In genomic region chr19:49664171-49665070, GRCh38 we compare ENCODE assay signal across 8 cellular contexts. TPM values are rescaled to one million over a fixed set of nuclear protein-coding genes. Genes with fewer than 3 reads are reported as not detected.
A peak's percentile ranks its signal among the peaks of the same experiment; 100 is the strongest.
DNase-seq lines count a peak whose midpoint lies in the region; ATAC-seq and TF ChIP-seq lines count a peak whose summit lies in the region.

No MANE protein-coding gene starts in this region.

- CTCF ChIA-PET in activated CD4-positive, alpha-beta T cell treated with anti-CD3 and anti-CD28 coated beads for 36 hours (lab: Charles Lee): interaction anchor here (0.6 to 2.7 kb wide), 12 partner anchors 9 to 117 kb away, joined by 3 to 18 read pairs (median 4); partner anchors contain the start of genes NOSIP, PRMT1, RRAS and SCAF1

- H3K27ac Mint-ChIP-seq in activated CD4-positive, alpha-beta T cell treated with anti-CD3 and anti-CD28 coated beads for 36 hours: peak overlapping the region; percentile 92
- peak overlapping the region; percentile 97 for H3K27ac Mint-ChIP-seq in chondrocyte (ENCODE audit: unreplicated experiment)

- H3K36me3 Mint-ChIP-seq in activated CD4-positive, alpha-beta T cell treated with anti-CD3 and anti-CD28 coated beads for 36 hours (ENCODE audit: low read depth): peaks cover 34% of the 10 kb centered on the region
- no peaks in the 10 kb centered on the region for H3K36me3 Mint-ChIP-seq in chondrocyte (ENCODE audit: low read depth)

- no peaks in the 10 kb centered on the region for H3K27me3 Mint-ChIP-seq in activated CD4-positive, alpha-beta T cell treated with anti-CD3 and anti-CD28 coated beads for 36 hours
- no peaks in the 10 kb centered on the region for H3K27me3 Mint-ChIP-seq in chondrocyte (ENCODE audit: low read depth)

- peak overlapping the region; percentile 90 for H3K27ac ChIP-seq in layer of hippocampus (ENCODE audit: low read depth, low read length)

- H3K4me3 Mint-ChIP-seq in activated CD4-positive, alpha-beta T cell treated with anti-CD3 and anti-CD28 coated beads for 36 hours: peak overlapping the region; percentile 96
- peak overlapping the region; percentile 99 for H3K4me3 Mint-ChIP-seq in chondrocyte (ENCODE audit: unreplicated experiment)

- POLR2A ChIA-PET in activated CD4-positive, alpha-beta T cell treated with anti-CD3 and anti-CD28 coated beads for 36 hours (lab: Charles Lee): interaction anchor here (0.6 to 2.2 kb wide), 8 partner anchors 12 to 1300 kb away, joined by 3 to 15 read pairs (median 5); partner anchors contain the start of genes NOSIP, PRMT1, RRAS and SCAF1

- ATAC-seq in HG02759 (IDR thresholded peaks at IDR 0.05; ENCODE audit: unreplicated experiment): peak; percentile 54
- peak; percentile 69 for ATAC-seq in activated CD4-positive, alpha-beta T cell treated with anti-CD3 and anti-CD28 coated beads for 36 hours
- no peak for ATAC-seq in GM19452 (IDR thresholded peaks at IDR 0.05; ENCODE audit: unreplicated experiment)

- H3K9me3 Mint-ChIP-seq in activated CD4-positive, alpha-beta T cell treated with anti-CD3 and anti-CD28 coated beads for 36 hours (ENCODE audit: low read depth): no peaks in the 10 kb centered on the region
- H3K9me3 Mint-ChIP-seq in chondrocyte (ENCODE audit: low read depth): no peaks in the 10 kb centered on the region

- peaks cover 29% of the 10 kb centered on the region for H3K4me1 Mint-ChIP-seq in activated CD4-positive, alpha-beta T cell treated with anti-CD3 and anti-CD28 coated beads for 36 hours
- peaks cover 32% of the 10 kb centered on the region for H3K4me1 Mint-ChIP-seq in chondrocyte (ENCODE audit: low read depth)

- DNase-seq in DMS153 (lab: John Stamatoyannopoulos, UW): peak; percentile 83
- DNase-seq in NCI-H446 (lab: John Stamatoyannopoulos, UW): peak; percentile 42 to 78
- DNase-seq in activated CD4-positive, alpha-beta T cell treated with anti-CD3 and anti-CD28 coated beads for 36 hours: peak; percentile 97
- DNase-seq in chondrocyte (ENCODE audit: low spot score): no peak
- peak; percentile 87 to 91 (median 90) for DNase-seq in stimulated activated CD4-positive, alpha-beta T cell treated with anti-CD3 and anti-CD28 coated beads, Interleukin-1b, Interleukin-23, amount 100 ng/mL, for 24 hours (ENCODE audit: low read depth in 4 of 4, low spot score in 1 of 4)

- peak; percentile 36 for TF ChIP-seq CTCF in chondrocyte (IDR thresholded peaks at IDR 0.05)

- intact Hi-C loops in activated CD4-positive, alpha-beta T cell treated with anti-CD3 and anti-CD28 coated beads for 36 hours (cut with DNase I, micrococcal nuclease): loop anchor here (1.0 to 10.0 kb wide), 12 partner anchors 12 to 1340 kb away; partner anchors contain the start of genes AKT1S1 (in 1 of the 2), ALDH16A1 (in 1 of the 2), ATF5 (in 1 of the 2) and EMP3 (in 1 of the 2)

- H3K27me3 ChIP-seq in layer of hippocampus (ENCODE audit: control insufficient read depth, insufficient read depth, low read length): no peaks in the 10 kb centered on the region

RNA-seq across cellular contexts. Expression of gene IRF3, which starts 1.2 kb away (rescaled TPM):
- total RNA-seq in activated CD4-positive, alpha-beta T cell treated with anti-CD3 and anti-CD28 coated beads for 36 hours: 100 to 1,000 TPM; 123 to 125 TPM
- 45.8 to 75.3 TPM (median 53.0 TPM) in 3 replicates for total RNA-seq in chondrocyte

RNA-seq across cellular contexts. Expression of gene BCL2L12, which starts 1.3 kb away (rescaled TPM):
- total RNA-seq in activated CD4-positive, alpha-beta T cell treated with anti-CD3 and anti-CD28 coated beads for 36 hours: 10 to 100 TPM; 79.6 to 93.8 TPM
- 18.3 to 26.6 TPM (median 21.4 TPM) in 3 replicates for total RNA-seq in chondrocyte

RNA-seq across cellular contexts. Expression of gene PRMT1, which starts 12.7 kb away (rescaled TPM):
- 100 to 1,000 TPM; 384 to 448 TPM for total RNA-seq in activated CD4-positive, alpha-beta T cell treated with anti-CD3 and anti-CD28 coated beads for 36 hours
- 97.7 to 105 TPM (median 98.0 TPM) in 3 replicates for total RNA-seq in chondrocyte

RNA-seq across cellular contexts. Expression of gene SCAF1, which starts 22.4 kb away (rescaled TPM):
- 10 to 100 TPM; 43.3 to 64.0 TPM for total RNA-seq in activated CD4-positive, alpha-beta T cell treated with anti-CD3 and anti-CD28 coated beads for 36 hours
- total RNA-seq in chondrocyte: 76.3 to 79.0 TPM (median 77.3 TPM) in 3 replicates

RNA-seq across cellular contexts. Expression of gene RRAS, which starts 24.5 kb away (rescaled TPM):
- total RNA-seq in activated CD4-positive, alpha-beta T cell treated with anti-CD3 and anti-CD28 coated beads for 36 hours: 10 to 100 TPM in 1 of 2 experiments, 1 to 10 TPM in 1; 9.7 to 11.7 TPM
- total RNA-seq in chondrocyte: 61.7 to 113 TPM (median 104 TPM) in 3 replicates
